In the genomic region with DNA sequence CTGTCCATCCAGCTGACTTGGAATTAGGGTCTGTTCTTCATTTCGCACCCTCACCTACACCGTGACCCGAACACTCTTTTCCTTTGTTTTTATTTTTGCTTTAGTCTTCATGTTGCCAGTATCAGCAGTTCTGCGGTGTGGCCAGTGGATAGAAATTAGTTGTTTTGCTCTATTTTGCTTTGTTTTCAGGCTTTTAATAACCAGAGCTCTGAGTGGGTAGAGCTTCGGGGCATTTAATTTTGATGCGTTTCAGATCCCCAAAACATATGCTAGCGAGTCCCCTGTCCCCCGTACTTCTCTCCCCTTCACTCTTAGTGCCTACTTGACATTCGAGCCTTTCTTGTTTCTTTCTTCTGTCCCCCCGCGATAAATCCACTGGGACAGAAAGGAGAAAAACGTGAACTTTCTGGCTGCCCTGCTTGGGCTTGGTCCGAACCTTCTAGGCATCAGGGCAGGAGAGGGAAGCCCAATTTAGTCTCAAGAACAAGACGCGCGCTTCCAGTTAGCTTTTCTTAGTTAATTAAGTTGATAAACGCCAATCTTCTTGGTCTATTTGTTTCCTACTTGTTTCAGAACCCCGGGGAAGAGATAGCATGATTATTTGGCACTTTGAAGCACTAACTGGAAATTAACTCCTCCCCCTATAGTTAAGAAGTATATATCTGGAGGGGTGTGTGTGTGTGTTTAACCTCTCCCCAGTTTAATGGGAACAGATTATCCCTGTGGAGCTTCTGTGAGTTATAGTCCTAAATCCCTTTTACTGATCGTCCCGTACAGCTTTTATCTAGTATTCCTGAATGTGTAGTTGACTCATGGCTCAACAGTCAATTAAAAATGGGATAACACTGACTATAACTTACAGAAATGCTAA, we compare ENCODE assay signal across 8 cellular contexts. TPM values are rescaled to one million over a fixed set of nuclear protein-coding genes. Genes with fewer than 3 reads are reported as not detected.
DNase-seq lines count a peak whose midpoint lies in the region; ATAC-seq and TF ChIP-seq lines count a peak whose summit lies in the region.

No MANE protein-coding gene starts in this region.

- H3K9me3 ChIP-seq in ascending aorta (no peaks in the 10 kb centered on the region), subcutaneous abdominal adipose tissue (ENCODE audit: control insufficient read depth in 5 of 5, low read length in 5 of 5) (no peaks in the 10 kb centered on the region)

- H3K9ac ChIP-seq in subcutaneous abdominal adipose tissue (ENCODE audit: low read length in 5 of 5) = peak overlapping the region; percentile 30 to 97 (median 87)

- H3K4me1 ChIP-seq in ascending aorta (peaks cover 4 to 10% of the 10 kb centered on the region in 2 donors), subcutaneous abdominal adipose tissue (ENCODE audit: control insufficient read depth in 5 of 5, insufficient read depth in 5 of 5, low read length in 5 of 5) (peaks cover 0 to 38% (median 35%) of the 10 kb centered on the region in 5 donors)

- no peaks in the 10 kb centered on the region for H3K27me3 ChIP-seq in ascending aorta
- H3K27me3 ChIP-seq in kidney epithelial cell (ENCODE audit: control insufficient read depth, insufficient read depth, low read length) = no peaks in the 10 kb centered on the region
- H3K27me3 ChIP-seq in subcutaneous abdominal adipose tissue (ENCODE audit: control insufficient read depth in 5 of 5, insufficient read depth in 4 of 5, low read length in 5 of 5) = no peaks in the 10 kb centered on the region

- H3K4me3 ChIP-seq in ascending aorta (peak overlapping the region; percentile 81 to 87), kidney epithelial cell (ENCODE audit: low read depth, low read length) (peak overlapping the region; percentile 91), subcutaneous abdominal adipose tissue (ENCODE audit: low read depth in 1 of 5, low read length in 5 of 5) (peak overlapping the region; percentile 86 to 98 (median 97))

- intact Hi-C loops in ascending aorta (cut with DNase I) = loop anchor here (1.0 to 10.0 kb wide), 5 partner anchors 113 to 1217 kb away; a partner anchor contains a TSS

- ATAC-seq in HG03139 (IDR thresholded peaks at IDR 0.05; ENCODE audit: unreplicated experiment) (no peak), HG03095 (IDR thresholded peaks at IDR 0.05; ENCODE audit: unreplicated experiment) (no peak), HG02973 (IDR thresholded peaks at IDR 0.05; ENCODE audit: unreplicated experiment) (no peak)

- TF ChIP-seq CTCF in ascending aorta (IDR thresholded peaks at IDR 0.05) (no peak), kidney epithelial cell (IDR thresholded peaks at IDR 0.05; ENCODE audit: insufficient read depth, low read length, poor library complexity, severe bottlenecking) (no peak)

- DNase-seq in Daoy (ENCODE audit: low read depth) (peak; percentile 6), LoVo (ENCODE audit: low spot score) (peak; percentile 5), ascending aorta (ENCODE audit: low spot score in 2 of 2) (no peak), kidney epithelial cell (ENCODE audit: low read depth) (no peak)

- H3K27ac ChIP-seq in ascending aorta = peak overlapping the region; percentile 94 to 98
- H3K27ac ChIP-seq in subcutaneous abdominal adipose tissue (ENCODE audit: low read depth, low read length) = peak overlapping the region; percentile 98

- H3K36me3 ChIP-seq in ascending aorta (peaks cover 0 to 8% of the 10 kb centered on the region in 2 donors), kidney epithelial cell (ENCODE audit: control insufficient read depth, insufficient read depth, low read length) (no peaks in the 10 kb centered on the region), subcutaneous abdominal adipose tissue (ENCODE audit: control insufficient read depth in 5 of 5, insufficient read depth in 5 of 5, low read length in 5 of 5) (peaks cover 7 to 16% (median 10%) of the 10 kb centered on the region in 5 donors)

RNA-seq across cellular contexts. Expression of a gene that starts 0.9 kb away (rescaled TPM):
- total RNA-seq in Daoy (2014; rRNA removed; shearing (Covaris generic)) = 2.3 and 3.2 TPM in 2 replicates
- total RNA-seq in ascending aorta (0.43 TPM), kidney epithelial cell (5.8 and 6.2 TPM in 2 replicates)

RNA-seq across cellular contexts. Expression of a gene that starts 1.1 kb away (rescaled TPM):
- total RNA-seq in Daoy (2014; rRNA removed; shearing (Covaris generic)) = 16.1 and 37.1 TPM in 2 replicates
- total RNA-seq in ascending aorta = 0.96 TPM
- 16.8 and 20.3 TPM in 2 replicates for total RNA-seq in kidney epithelial cell

Comparison
In these comparisons a context has a peak if more than half of its experiments do, and no peak if none do; other contexts are left out.
1. DNase-seq: peak in Daoy (single experiment) and LoVo (single experiment); none in ascending aorta (0 of 2) and kidney epithelial cell (single experiment).
2. Peak in every context shown above with its lines, with median percentiles within 50 percentile points of each other: H3K4me3 ChIP-seq.